Comparison of ENCODE assay signal across 13 cellular contexts in the genomic region with DNA sequence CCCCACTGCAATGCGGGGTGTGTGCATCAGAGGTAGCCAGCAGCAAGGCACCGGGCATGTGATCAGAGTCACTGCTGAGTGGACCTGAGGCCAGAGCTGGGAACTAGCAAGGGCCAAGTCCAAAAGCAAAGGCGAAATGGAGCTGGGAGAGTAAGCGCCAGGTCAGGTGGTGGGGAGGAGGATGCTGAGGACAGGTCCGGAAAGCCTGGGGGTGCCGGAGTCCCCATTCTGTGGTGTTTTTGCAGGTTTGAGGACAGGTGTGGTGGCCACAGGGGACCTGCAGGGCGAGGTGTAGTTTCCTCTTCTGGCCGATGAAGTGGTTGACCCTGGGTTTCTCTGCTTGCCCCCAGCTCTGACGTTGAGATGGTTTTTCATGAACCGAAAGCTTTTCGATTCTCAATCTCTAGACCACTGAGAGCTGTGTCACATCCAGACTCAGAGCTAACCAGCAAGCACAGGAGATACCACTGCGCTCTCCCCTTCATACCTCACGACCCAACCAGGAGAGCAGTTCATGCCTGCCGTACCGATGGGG. TPM values are rescaled to one million over a fixed set of nuclear protein-coding genes. Genes with fewer than 3 reads are reported as not detected.
DNase-seq lines count a peak whose midpoint lies in the region; ATAC-seq and TF ChIP-seq lines count a peak whose summit lies in the region.
"Had no signal": no experiment of that assay in that cellular context is flagged by ENCODE, and none has a peak within 500 bp of the region (broad histone marks: within the 10 kb centered on the region; RNA-seq: fewer than 3 reads in every experiment).

No MANE protein-coding gene starts in this region.

- ATAC-seq in GM19351 (IDR thresholded peaks at IDR 0.05; ENCODE audit: unreplicated experiment) (peak; percentile 76), HG02884 (IDR thresholded peaks at IDR 0.05; ENCODE audit: unreplicated experiment) (peak; percentile 80)
- ATAC-seq: activated CD8-positive, alpha-beta memory T cell treated with anti-CD3 and anti-CD28 coated beads, Interleukin-2, amount 10 ng/mL, durations not matched to agents 7 days and 5 days; stimulated activated naive CD8-positive, alpha-beta T cell treated with anti-CD3 and anti-CD28 coated beads, Interleukin-15, amount 100 ng/mL, for 72 hours had no signal

- H3K4me1 ChIP-seq in Karpas-422 (ENCODE audit: low read length): peaks cover 86% of the 10 kb centered on the region

- no peaks in the 10 kb centered on the region for H3K9me3 ChIP-seq in Karpas-422 (ENCODE audit: low read length)

- peak overlapping the region; percentile 59; the same call in 1 of the 2 replicates for H2AFZ ChIP-seq in Karpas-422 (ENCODE audit: low read length)

- peak overlapping the region; percentile 94 for H3K4me2 ChIP-seq in Karpas-422 (ENCODE audit: low read depth, low read length, poor library complexity, severe bottlenecking)

- H3K79me2 ChIP-seq in Karpas-422 (ENCODE audit: low read length): no peaks in the 10 kb centered on the region

- no peaks in the 10 kb centered on the region for H3K9me2 ChIP-seq in Karpas-422 (replicated peaks; ENCODE audit: insufficient read depth, low read length)

- peak; percentile 71 for DNase-seq in GM06990 (ENCODE audit: extremely low read depth, insufficient read length)
- peak; percentile 74 for DNase-seq in Karpas-422
- DNase-seq in ACHN: no peak
- no peak for DNase-seq in stimulated activated CD4-positive, alpha-beta T cell treated with anti-CD3 and anti-CD28 coated beads, Interleukin-4, amount 100 ng/mL, for 1 hour
- no peak for DNase-seq in NCI-H446 (lab: John Stamatoyannopoulos, UW)
- no peak for DNase-seq in T1000 (lab: John Stamatoyannopoulos, UW)
- DNase-seq: activated CD8-positive, alpha-beta memory T cell treated with anti-CD3 and anti-CD28 coated beads, Interleukin-2, amount 10 ng/mL, durations not matched to agents 7 days and 5 days; AML-193; mammary epithelial cell; stimulated activated naive CD8-positive, alpha-beta T cell treated with anti-CD3 and anti-CD28 coated beads, Interleukin-15, amount 100 ng/mL, for 72 hours had no signal

- peak overlapping the region; percentile 98 for H3K27ac ChIP-seq in Karpas-422 (ENCODE audit: low read length)
- H3K27ac ChIP-seq: skin epidermis had no signal

- TF ChIP-seq CTCF in GM06990 (IDR thresholded peaks at IDR 0.05; ENCODE audit: insufficient read depth, low read length, poor library complexity, severe bottlenecking): no peak

- in situ Hi-C loops in ACHN (cut with HindIII; ENCODE audit: low pct_ligation_motif_present, low pct_unique_long_range_greater_than_20kb, low sequenced_read_pairs): no loop called here

- H4K20me1 ChIP-seq in Karpas-422 (ENCODE audit: insufficient read depth, low read depth, low read length): no peaks in the 10 kb centered on the region

- peak overlapping the region; percentile 74 for H3K9ac ChIP-seq in Karpas-422 (ENCODE audit: low read length)

- H3K27me3 ChIP-seq in GM06990 (replicated peaks; ENCODE audit: control insufficient read depth, insufficient read depth, low read length): no peaks in the 10 kb centered on the region
- no peaks in the 10 kb centered on the region for H3K27me3 ChIP-seq in Karpas-422 (ENCODE audit: low read length)

- no peaks in the 10 kb centered on the region for H3K36me3 ChIP-seq in GM06990 (ENCODE audit: control insufficient read depth, insufficient read depth, low read length)
- no peaks in the 10 kb centered on the region for H3K36me3 ChIP-seq in Karpas-422 (ENCODE audit: insufficient read depth, low read length)

- no peak overlapping the region for H3K4me3 ChIP-seq in GM06990 (replicated peaks; ENCODE audit: low read depth, low read length)
- H3K4me3 ChIP-seq in Karpas-422 (ENCODE audit: low read length): peak overlapping the region; percentile 53
- H3K4me3 ChIP-seq: skin epidermis had no signal

RNA-seq across cellular contexts. Expression of a gene that starts 35.0 kb away (rescaled TPM):
- 17.4 and 20.2 TPM in 2 replicates for total RNA-seq in Karpas-422 (2014; rRNA removed; shearing (Covaris generic); ENCODE audit: low replicate concordance)

Comparison
In these comparisons a context has a peak if more than half of its experiments do, and no peak if none do; other contexts are left out.
1. DNase-seq: peak in GM06990 (single experiment) and Karpas-422 (single experiment); none in ACHN (single experiment), stimulated activated CD4-positive, alpha-beta T cell treated with anti-CD3 and anti-CD28 coated beads, Interleukin-4, amount 100 ng/mL, for 1 hour (single experiment), NCI-H446 (0 of 2) and T1000 (single experiment).